35 cellular contexts compared by ENCODE assay signal in genomic region chr20:21118138-21118537, GRCh38. TPM values are rescaled to one million over a fixed set of nuclear protein-coding genes. Genes with fewer than 3 reads are reported as not detected.
"Had no signal": no experiment of that assay in that cellular context is flagged by ENCODE, and none has a peak within 500 bp of the region (broad histone marks: within the 10 kb centered on the region; RNA-seq: fewer than 3 reads in every experiment).

No MANE protein-coding gene starts in this region.

- H3K9ac ChIP-seq: parathyroid adenoma had no signal

- H3K4me3 ChIP-seq: colonic mucosa, esophagus squamous epithelium, heart right ventricle, left lung, mucosa of descending colon, smooth muscle cell, thoracic aorta, tibial nerve, upper lobe of left lung, uterus had no signal

- ATAC-seq: heart right ventricle; left cardiac atrium; left lung; mucosa of descending colon; natural killer cell treated with Interleukin-12 subunit alpha and Interleukin-12 subunit beta and Interleukin-15 and Interleukin-18, amount 100 ng/mL, for 72 hours; sciatic nerve had no signal

- H2AFZ ChIP-seq: parathyroid adenoma had no signal

- H3K36me3 ChIP-seq: colonic mucosa, esophagus squamous epithelium, heart right ventricle, left lung, neutrophil, thoracic aorta, tibial nerve, upper lobe of left lung, uterus had no signal

- H3K27me3 ChIP-seq: colonic mucosa, upper lobe of left lung, uterus had no signal

- DNase-seq: colonic mucosa; effector CD8-positive, alpha-beta T cell; endodermal cell; esophagus squamous epithelium; foreskin melanocyte; glutamatergic neuron; heart right ventricle; hippocampal formation; left cardiac atrium; left lung; mesenchymal stem cell; mucosa of descending colon; naive B cell; stimulated activated CD4-positive, alpha-beta T cell treated with anti-CD3 and anti-CD28 coated beads, Interleukin-12 subunit alpha, Interleukin-12 subunit beta, amount 100 ng/mL, for 4 hours; stimulated activated CD4-positive, alpha-beta T cell treated with anti-CD3 and anti-CD28 coated beads, Interleukin-1b, Interleukin-23, amount 100 ng/mL, for 48 hours; stimulated activated CD4-positive, alpha-beta T cell treated with anti-CD3 and anti-CD28 coated beads, Interleukin-4, amount 100 ng/mL, for 1 hour; stimulated activated CD8-positive, alpha-beta memory T cell treated with anti-CD3 and anti-CD28 coated beads, Interleukin-4, amount 100 ng/mL, for 48 hours; stimulated activated naive CD4-positive, alpha-beta T cell treated with Interleukin-2 at 50 U/mL for 16 hours; upper lobe of left lung; uterus had no signal

- H3K79me2 ChIP-seq: parathyroid adenoma had no signal

- FAIRE-seq: islet of Langerhans had no signal

- H3K27ac ChIP-seq: colonic mucosa, epithelial cell of prostate, esophagus squamous epithelium, heart right ventricle, left lung, neutrophil, parathyroid adenoma, thoracic aorta, tibial nerve, upper lobe of left lung, uterus had no signal

- H3K9me3 ChIP-seq: colonic mucosa, esophagus squamous epithelium, heart right ventricle, left lung, mucosa of descending colon, neutrophil, thoracic aorta, tibial nerve, upper lobe of left lung, uterus had no signal

- H3K4me2 ChIP-seq: smooth muscle cell had no signal

- H3K4me1 ChIP-seq: colonic mucosa, esophagus squamous epithelium, heart right ventricle, left lung, parathyroid adenoma, tibial nerve, upper lobe of left lung, uterus had no signal

RNA-seq across cellular contexts. Expression of gene LINC00237, which starts 12.0 kb away (rescaled TPM):
- total RNA-seq: colonic mucosa; esophagus squamous epithelium; heart right ventricle; kidney epithelial cell; left cardiac atrium; left lung; lung microvascular endothelial cell; mesothelial cell of epicardium; mucosa of descending colon; natural killer cell treated with Interleukin-12 subunit alpha and Interleukin-12 subunit beta and Interleukin-15 and Interleukin-18, amount 100 ng/mL, for 72 hours; neural crest cell; osteoblast; progenitor cell of endocrine pancreas; sciatic nerve; smooth muscle cell; thoracic aorta; tibial nerve; upper lobe of left lung; uterus had no signal
- polyA plus RNA-seq: heart right ventricle, smooth muscle cell had no signal
